ENCODE assay signal across 2 cellular contexts in the genomic region with DNA sequence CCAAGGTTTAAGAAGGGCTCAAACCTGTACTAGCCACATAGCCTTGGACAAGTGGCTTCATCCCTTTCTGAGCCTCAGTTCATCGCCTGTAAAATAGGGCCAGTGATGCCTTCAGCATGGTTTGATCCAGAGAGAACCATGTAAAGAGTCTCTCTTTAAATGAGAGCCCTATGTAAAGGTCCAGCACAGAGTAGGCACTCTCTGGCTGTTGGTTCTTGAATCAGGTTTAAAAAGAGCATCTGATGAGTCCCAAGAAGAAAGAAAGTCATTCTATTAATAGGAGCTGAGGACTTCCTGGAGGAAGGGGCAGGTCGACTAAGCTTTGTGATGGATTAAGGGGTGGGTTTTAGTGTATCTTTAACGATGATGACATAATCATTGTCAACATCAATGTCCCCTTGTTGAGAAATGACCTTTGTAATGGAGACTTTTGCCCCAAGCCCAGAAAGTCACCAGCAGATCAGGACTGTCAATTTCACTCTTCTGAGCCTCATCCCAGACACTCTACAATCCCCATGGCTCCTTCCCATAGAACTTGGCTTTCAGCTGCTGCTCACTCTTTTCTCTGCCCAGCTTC.
TF ChIP-seq lines count a peak whose summit lies in the region.

No MANE protein-coding gene starts in this region.

TF ChIP-seq in K562, 482 proteins besides CTCF, POLR2A, EP300 and RAD21:
- TF ChIP-seq MYC (IDR thresholded peaks at IDR 0.05; ENCODE audit: low read depth, low read length) = no peak
- no peak for TF ChIP-seq MYC (CRISPR knock-in tag; IDR thresholded peaks at IDR 0.05; ENCODE audit: borderline replicate concordance, low read depth)
- peak; percentile 23 for TF ChIP-seq ZFP36 (IDR thresholded peaks at IDR 0.05; ENCODE audit: low read depth, low read length, partially characterized antibody)
- no peak for TF ChIP-seq U2AF1 (optimal IDR thresholded peaks at IDR 0.05; ENCODE audit: low read depth, low read length)

TF ChIP-seq in HepG2, 621 proteins besides CTCF, POLR2A, EP300 and RAD21 (continues in another document):
- no peak for TF ChIP-seq ZNF280B (CRISPR knock-in tag; IDR thresholded peaks at IDR 0.05; ENCODE audit: borderline replicate concordance)
- peak; percentile 40; the same call in 1 of the 2 replicates for TF ChIP-seq AHDC1 (CRISPR knock-in tag; IDR thresholded peaks at IDR 0.05; ENCODE audit: borderline replicate concordance)
- TF ChIP-seq KLF15 (CRISPR knock-in tag; IDR thresholded peaks at IDR 0.05; ENCODE audit: borderline replicate concordance) = no peak
- peak; percentile 90 for TF ChIP-seq HNF4G (IDR thresholded peaks at IDR 0.05; ENCODE audit: borderline replicate concordance, low read depth, low read length)
- TF ChIP-seq HNF4G (CRISPR knock-in tag; IDR thresholded peaks at IDR 0.05; ENCODE audit: borderline replicate concordance, low read depth) = peak; percentile 84
- TF ChIP-seq, protein P1, sequence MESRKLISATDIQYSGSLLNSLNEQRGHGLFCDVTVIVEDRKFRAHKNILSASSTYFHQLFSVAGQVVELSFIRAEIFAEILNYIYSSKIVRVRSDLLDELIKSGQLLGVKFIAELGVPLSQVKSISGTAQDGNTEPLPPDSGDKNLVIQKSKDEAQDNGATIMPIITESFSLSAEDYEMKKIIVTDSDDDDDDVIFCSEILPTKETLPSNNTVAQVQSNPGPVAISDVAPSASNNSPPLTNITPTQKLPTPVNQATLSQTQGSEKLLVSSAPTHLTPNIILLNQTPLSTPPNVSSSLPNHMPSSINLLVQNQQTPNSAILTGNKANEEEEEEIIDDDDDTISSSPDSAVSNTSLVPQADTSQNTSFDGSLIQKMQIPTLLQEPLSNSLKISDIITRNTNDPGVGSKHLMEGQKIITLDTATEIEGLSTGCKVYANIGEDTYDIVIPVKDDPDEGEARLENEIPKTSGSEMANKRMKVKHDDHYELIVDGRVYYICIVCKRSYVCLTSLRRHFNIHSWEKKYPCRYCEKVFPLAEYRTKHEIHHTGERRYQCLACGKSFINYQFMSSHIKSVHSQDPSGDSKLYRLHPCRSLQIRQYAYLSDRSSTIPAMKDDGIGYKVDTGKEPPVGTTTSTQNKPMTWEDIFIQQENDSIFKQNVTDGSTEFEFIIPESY (CRISPR knock-in tag; IDR thresholded peaks at IDR 0.05) = no peak
- peak; percentile 79 for TF ChIP-seq ELF3 (CRISPR knock-in tag; IDR thresholded peaks at IDR 0.05)
- TF ChIP-seq ZNF550 (CRISPR knock-in tag; IDR thresholded peaks at IDR 0.05; ENCODE audit: borderline replicate concordance) = no peak
- TF ChIP-seq MIER2 (CRISPR knock-in tag; IDR thresholded peaks at IDR 0.05) = no peak
- no peak for TF ChIP-seq ZNF619 (CRISPR knock-in tag; IDR thresholded peaks at IDR 0.05)
- peak; percentile 94 for TF ChIP-seq ZMYM3 (CRISPR knock-in tag; IDR thresholded peaks at IDR 0.05)
- TF ChIP-seq, protein P2, sequence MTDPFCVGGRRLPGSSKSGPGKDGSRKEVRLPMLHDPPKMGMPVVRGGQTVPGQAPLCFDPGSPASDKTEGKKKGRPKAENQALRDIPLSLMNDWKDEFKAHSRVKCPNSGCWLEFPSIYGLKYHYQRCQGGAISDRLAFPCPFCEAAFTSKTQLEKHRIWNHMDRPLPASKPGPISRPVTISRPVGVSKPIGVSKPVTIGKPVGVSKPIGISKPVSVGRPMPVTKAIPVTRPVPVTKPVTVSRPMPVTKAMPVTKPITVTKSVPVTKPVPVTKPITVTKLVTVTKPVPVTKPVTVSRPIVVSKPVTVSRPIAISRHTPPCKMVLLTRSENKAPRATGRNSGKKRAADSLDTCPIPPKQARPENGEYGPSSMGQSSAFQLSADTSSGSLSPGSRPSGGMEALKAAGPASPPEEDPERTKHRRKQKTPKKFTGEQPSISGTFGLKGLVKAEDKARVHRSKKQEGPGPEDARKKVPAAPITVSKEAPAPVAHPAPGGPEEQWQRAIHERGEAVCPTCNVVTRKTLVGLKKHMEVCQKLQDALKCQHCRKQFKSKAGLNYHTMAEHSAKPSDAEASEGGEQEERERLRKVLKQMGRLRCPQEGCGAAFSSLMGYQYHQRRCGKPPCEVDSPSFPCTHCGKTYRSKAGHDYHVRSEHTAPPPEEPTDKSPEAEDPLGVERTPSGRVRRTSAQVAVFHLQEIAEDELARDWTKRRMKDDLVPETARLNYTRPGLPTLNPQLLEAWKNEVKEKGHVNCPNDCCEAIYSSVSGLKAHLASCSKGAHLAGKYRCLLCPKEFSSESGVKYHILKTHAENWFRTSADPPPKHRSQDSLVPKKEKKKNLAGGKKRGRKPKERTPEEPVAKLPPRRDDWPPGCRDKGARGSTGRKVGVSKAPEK (CRISPR knock-in tag; IDR thresholded peaks at IDR 0.05; ENCODE audit: borderline replicate concordance) = no peak
- no peak for TF ChIP-seq KLF9 (CRISPR knock-in tag; IDR thresholded peaks at IDR 0.05; ENCODE audit: low read depth)
- TF ChIP-seq KDM1A (CRISPR knock-in tag; IDR thresholded peaks at IDR 0.05) = peak; percentile 37; the same call in 1 of the 2 replicates
- TF ChIP-seq POLR2G (IDR thresholded peaks at IDR 0.05; ENCODE audit: low read depth, low read length) = no peak
- TF ChIP-seq ZFP62 (CRISPR knock-in tag; IDR thresholded peaks at IDR 0.05) = no peak
- TF ChIP-seq, protein P3, sequence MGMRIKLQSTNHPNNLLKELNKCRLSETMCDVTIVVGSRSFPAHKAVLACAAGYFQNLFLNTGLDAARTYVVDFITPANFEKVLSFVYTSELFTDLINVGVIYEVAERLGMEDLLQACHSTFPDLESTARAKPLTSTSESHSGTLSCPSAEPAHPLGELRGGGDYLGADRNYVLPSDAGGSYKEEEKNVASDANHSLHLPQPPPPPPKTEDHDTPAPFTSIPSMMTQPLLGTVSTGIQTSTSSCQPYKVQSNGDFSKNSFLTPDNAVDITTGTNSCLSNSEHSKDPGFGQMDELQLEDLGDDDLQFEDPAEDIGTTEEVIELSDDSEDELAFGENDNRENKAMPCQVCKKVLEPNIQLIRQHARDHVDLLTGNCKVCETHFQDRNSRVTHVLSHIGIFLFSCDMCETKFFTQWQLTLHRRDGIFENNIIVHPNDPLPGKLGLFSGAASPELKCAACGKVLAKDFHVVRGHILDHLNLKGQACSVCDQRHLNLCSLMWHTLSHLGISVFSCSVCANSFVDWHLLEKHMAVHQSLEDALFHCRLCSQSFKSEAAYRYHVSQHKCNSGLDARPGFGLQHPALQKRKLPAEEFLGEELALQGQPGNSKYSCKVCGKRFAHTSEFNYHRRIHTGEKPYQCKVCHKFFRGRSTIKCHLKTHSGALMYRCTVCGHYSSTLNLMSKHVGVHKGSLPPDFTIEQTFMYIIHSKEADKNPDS (CRISPR knock-in tag; IDR thresholded peaks at IDR 0.05) = no peak
- TF ChIP-seq ZNF33A (CRISPR knock-in tag; IDR thresholded peaks at IDR 0.05; ENCODE audit: borderline replicate concordance) = no peak
- TF ChIP-seq BORCS8-MEF2B (CRISPR knock-in tag; IDR thresholded peaks at IDR 0.05) = no peak
- no peak for TF ChIP-seq ZNF24 (IDR thresholded peaks at IDR 0.05)
- 0 out of 2 replicates have a peak, but pooled peaks have one; percentile 38 for TF ChIP-seq ZMAT3 (CRISPR knock-in tag; conservative IDR thresholded peaks at IDR 0.05)
- TF ChIP-seq SAP130 (CRISPR knock-in tag; IDR thresholded peaks at IDR 0.05; ENCODE audit: low read depth) = peak; percentile 64
- no peak for TF ChIP-seq ZKSCAN5 (CRISPR knock-in tag; IDR thresholded peaks at IDR 0.05)
- TF ChIP-seq POLR2AphosphoS5 (IDR thresholded peaks at IDR 0.05; ENCODE audit: low read depth, low read length) = no peak
- TF ChIP-seq ZNF672 (CRISPR knock-in tag; IDR thresholded peaks at IDR 0.05) = no peak
- no peak for TF ChIP-seq POGK (CRISPR knock-in tag; conservative IDR thresholded peaks at IDR 0.05)
- TF ChIP-seq, protein P4, sequence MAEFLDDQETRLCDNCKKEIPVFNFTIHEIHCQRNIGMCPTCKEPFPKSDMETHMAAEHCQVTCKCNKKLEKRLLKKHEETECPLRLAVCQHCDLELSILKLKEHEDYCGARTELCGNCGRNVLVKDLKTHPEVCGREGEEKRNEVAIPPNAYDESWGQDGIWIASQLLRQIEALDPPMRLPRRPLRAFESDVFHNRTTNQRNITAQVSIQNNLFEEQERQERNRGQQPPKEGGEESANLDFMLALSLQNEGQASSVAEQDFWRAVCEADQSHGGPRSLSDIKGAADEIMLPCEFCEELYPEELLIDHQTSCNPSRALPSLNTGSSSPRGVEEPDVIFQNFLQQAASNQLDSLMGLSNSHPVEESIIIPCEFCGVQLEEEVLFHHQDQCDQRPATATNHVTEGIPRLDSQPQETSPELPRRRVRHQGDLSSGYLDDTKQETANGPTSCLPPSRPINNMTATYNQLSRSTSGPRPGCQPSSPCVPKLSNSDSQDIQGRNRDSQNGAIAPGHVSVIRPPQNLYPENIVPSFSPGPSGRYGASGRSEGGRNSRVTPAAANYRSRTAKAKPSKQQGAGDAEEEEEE (CRISPR knock-in tag; IDR thresholded peaks at IDR 0.05; ENCODE audit: borderline replicate concordance) = no peak
- peak; percentile 60 for TF ChIP-seq ZMYM4 (CRISPR knock-in tag; IDR thresholded peaks at IDR 0.05)
- TF ChIP-seq ZNF414 (CRISPR knock-in tag; IDR thresholded peaks at IDR 0.05) = no peak
- no peak for TF ChIP-seq PHB2 (IDR thresholded peaks at IDR 0.05; ENCODE audit: partially characterized antibody)
- no peak for TF ChIP-seq CREBL2 (CRISPR knock-in tag; IDR thresholded peaks at IDR 0.05; ENCODE audit: borderline replicate concordance)
- no peak for TF ChIP-seq ATRX (CRISPR knock-in tag; IDR thresholded peaks at IDR 0.05; ENCODE audit: borderline replicate concordance)
- TF ChIP-seq CBX1 (IDR thresholded peaks at IDR 0.05; ENCODE audit: low read depth) = no peak
- TF ChIP-seq ZBTB25 (CRISPR knock-in tag; IDR thresholded peaks at IDR 0.05) = no peak
- no peak for TF ChIP-seq TAF1 (CRISPR knock-in tag; IDR thresholded peaks at IDR 0.05)
